In the genomic region with DNA sequence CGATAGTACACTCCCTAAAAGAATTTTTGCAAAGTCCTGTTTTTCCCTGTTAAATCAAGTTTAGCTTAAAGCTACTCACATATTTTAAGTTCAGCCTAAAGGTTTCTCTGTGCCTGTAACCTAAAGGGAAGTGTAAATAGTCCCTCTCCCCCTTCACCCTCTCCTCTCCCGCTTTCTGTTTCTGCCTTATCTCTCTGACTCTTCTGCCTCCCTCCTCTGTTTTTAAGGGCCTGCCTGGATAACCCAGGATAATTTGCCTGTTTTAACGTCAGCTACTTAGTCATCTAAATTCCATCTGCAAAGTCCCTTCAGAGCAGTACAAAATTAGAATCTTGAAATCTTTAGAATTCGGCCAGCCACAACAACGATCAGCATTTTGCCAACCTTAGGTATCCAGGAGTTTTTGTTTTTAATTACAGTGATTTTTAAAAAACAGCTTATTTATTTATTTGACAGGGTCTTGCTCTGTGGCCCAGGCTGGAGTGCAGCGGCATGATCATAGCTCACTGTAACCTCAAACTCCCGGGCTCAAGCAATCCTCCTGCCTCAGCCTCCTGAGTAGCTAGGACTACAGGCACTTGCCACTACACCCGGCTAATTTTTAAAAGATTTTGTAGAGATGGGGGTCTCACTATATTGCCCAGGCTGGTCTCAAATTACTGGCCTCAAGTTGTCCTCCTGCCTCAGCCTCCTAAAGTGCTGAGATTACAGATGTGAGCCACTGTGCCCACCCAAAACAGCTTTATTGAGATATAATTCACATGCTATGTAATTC, we compare ENCODE assay signal across 9 cellular contexts.
A peak's percentile ranks its signal among the peaks of the same experiment; 100 is the strongest.
DNase-seq lines count a peak whose midpoint lies in the region; ATAC-seq, FAIRE-seq and TF ChIP-seq lines count a peak whose summit lies in the region.
"Had no signal": no experiment of that assay in that cellular context is flagged by ENCODE, and none has a peak within 500 bp of the region (broad histone marks: within the 10 kb centered on the region; RNA-seq: fewer than 3 reads in every experiment).

No MANE protein-coding gene starts in this region.

- peak overlapping the region; percentile 32 for H3K4me3 ChIP-seq in bronchial epithelial cell (ENCODE audit: low read depth, low read length)
- peak overlapping the region; percentile 27 to 34 for H3K4me3 ChIP-seq in left lung
- peak overlapping the region in 1 of 3 donors; percentile 21 for H3K4me3 ChIP-seq in thyroid gland (replicated peaks in 1 of 3)
- H3K4me3 ChIP-seq in lower leg skin (ENCODE audit: low read depth, poor library complexity, severe bottlenecking): no peak overlapping the region

- no CpG with 5 or more reads among the region's 8 CpGs for WGBS in H9 (ENCODE audit: extremely low coverage, insufficient read length, low lambda C conversion rate)
- 62 to 75% methylated on average over 8 of the region's 8 CpGs for WGBS in thyroid gland, 2 donors
- WGBS in lower leg skin, 2 donors: 49 to 66% methylated on average over 8 of the region's 8 CpGs

- peaks cover 0 to 1% (median 0%) of the 10 kb centered on the region in 3 experiments; a peak in 1 of 7 replicates for H3K36me3 Mint-ChIP-seq in H9 (ENCODE audit: insufficient read depth in 1 of 3, low read depth in 3 of 3)

- no peak overlapping the region for H2BK20ac ChIP-seq in H9 (ENCODE audit: low read depth, low read length, poor library complexity, severe bottlenecking)

- no peaks in the 10 kb centered on the region for H3K79me2 ChIP-seq in H9 (ENCODE audit: insufficient read depth, low read length)

- no peaks in the 10 kb centered on the region; the same call in 1 of the 2 replicates for H3K27me3 Mint-ChIP-seq in H9 (ENCODE audit: low read depth)

- TF ChIP-seq CTCF in H9 (conservative IDR thresholded peaks at IDR 0.05): no peak
- TF ChIP-seq CTCF in bronchial epithelial cell (IDR thresholded peaks at IDR 0.05; ENCODE audit: insufficient read depth, low read length, severe bottlenecking): no peak
- TF ChIP-seq CTCF in left lung (IDR thresholded peaks at IDR 0.05): no peak
- TF ChIP-seq CTCF in thyroid gland (IDR thresholded peaks at IDR 0.05): no peak
- TF ChIP-seq CTCF in lower leg skin (IDR thresholded peaks at IDR 0.05): no peak

- peak overlapping the region; percentile 72 for H3K4me2 ChIP-seq in H9 (ENCODE audit: insufficient read depth, insufficient read length, low read length)

- no peaks in the 10 kb centered on the region for H3K27me3 ChIP-seq in H9 (ENCODE audit: insufficient read depth, low read length)
- H3K27me3 ChIP-seq in bronchial epithelial cell (ENCODE audit: control insufficient read depth, insufficient read depth, low read length): no peaks in the 10 kb centered on the region
- no peaks in the 10 kb centered on the region for H3K27me3 ChIP-seq in left lung
- H3K27me3 ChIP-seq in thyroid gland: no peaks in the 10 kb centered on the region

- H3K23me2 ChIP-seq in H9 (ENCODE audit: insufficient read length, low read depth, low read length, poor library complexity, severe bottlenecking): peaks cover 5% of the 10 kb centered on the region

- no peak overlapping the region for H2BK120ac ChIP-seq in H9 (ENCODE audit: low read depth, low read length, poor library complexity, severe bottlenecking)

- H3K14ac ChIP-seq in H9 (ENCODE audit: insufficient read depth, low read length): no peak overlapping the region

- TF ChIP-seq POLR2A in GM12891 (IDR thresholded peaks at IDR 0.05; ENCODE audit: low read depth, low read length): no peak
- TF ChIP-seq POLR2A in thyroid gland (IDR thresholded peaks at IDR 0.05): no peak
- TF ChIP-seq POLR2A in lower leg skin (IDR thresholded peaks at IDR 0.05): no peak

- H2BK12ac ChIP-seq in H9 (ENCODE audit: insufficient read length, low read depth, low read length): no peak overlapping the region

- no peaks in the 10 kb centered on the region for H3K79me1 ChIP-seq in H9 (ENCODE audit: insufficient read depth, low read depth, low read length, poor library complexity, severe bottlenecking)

- no peaks in the 10 kb centered on the region for H4K20me1 ChIP-seq in H9 (ENCODE audit: control insufficient read depth, insufficient read depth, insufficient read length)

- ATAC-seq in left lung: peak; percentile 56

- no peak overlapping the region for H3K4ac ChIP-seq in H9 (ENCODE audit: low read depth, low read length)

- peak overlapping the region; percentile 59 to 97 (median 88); a peak in 5 of 7 replicates for H3K27ac Mint-ChIP-seq in H9

- FAIRE-seq in GM12891 (lab: Jason Lieb, UNC): peak; percentile 74
- no peak for FAIRE-seq in bronchial epithelial cell (lab: Jason Lieb, UNC)
- FAIRE-seq: colon had no signal

- no peak for DNase-seq in GM12891 (ENCODE audit: insufficient read length, low spot score)
- no peak for DNase-seq in H9
- peak; percentile 37 for DNase-seq in MV-4-11 (lab: John Stamatoyannopoulos, UW)
- peak; percentile 15 for DNase-seq in bronchial epithelial cell (ENCODE audit: low read depth)
- DNase-seq in left lung: no peak
- no peak for DNase-seq in thyroid gland
- DNase-seq in 8988T: no peak
- DNase-seq in lower leg skin (ENCODE audit: low spot score in 2 of 2): no peak

- peak overlapping the region; percentile 87 for H2AFZ ChIP-seq in H9 (ENCODE audit: low read length)

- no peak overlapping the region for H3K18ac ChIP-seq in H9 (ENCODE audit: insufficient read length, low read depth, low read length)

- no peak overlapping the region for H2BK5ac ChIP-seq in H9 (ENCODE audit: insufficient read length, low read length)

- H3K27ac ChIP-seq in H9 (ENCODE audit: insufficient read length, low read depth, low read length) (no peak overlapping the region), left lung (peak overlapping the region; percentile 90 to 91), thyroid gland (peak overlapping the region; percentile 77 to 89 (median 83))

- H4K8ac ChIP-seq in H9 (replicated peaks; ENCODE audit: insufficient read length, low read depth, low read length): no peak overlapping the region

- no peaks in the 10 kb centered on the region for H3K9me3 Mint-ChIP-seq in H9

- no peaks in the 10 kb centered on the region for H3K36me3 ChIP-seq in bronchial epithelial cell (ENCODE audit: control insufficient read depth, insufficient read depth, low read length)
- peaks cover 0 to 5% of the 10 kb centered on the region in 2 donors for H3K36me3 ChIP-seq in left lung
- H3K36me3 ChIP-seq in thyroid gland: peaks cover 4% of the 10 kb centered on the region in 2 donors

- intact Hi-C loops in left lung (cut with DNase I) (no loop called here), thyroid gland (cut with DNase I) (loop anchor here (5.0 to 10.0 kb wide), 2 partner anchors 110 to 458 kb away; no protein-coding TSS in a partner anchor), lower leg skin (cut with DNase I; ENCODE audit: low total_unique reads) (loop anchor here (5.0 kb wide), 1 partner anchor 105 kb away; a partner anchor contains a TSS)

- H3K9me3 ChIP-seq in H9 (ENCODE audit: control insufficient read depth, low read depth, low read length) (peaks cover 10% of the 10 kb centered on the region), left lung (peaks cover 0 to 4% of the 10 kb centered on the region in 2 donors), thyroid gland (no peaks in the 10 kb centered on the region)

- H4K5ac ChIP-seq in H9 (ENCODE audit: insufficient read length, low read depth, low read length): no peak overlapping the region

- peaks cover 7 to 12% of the 10 kb centered on the region in 2 experiments; a peak in 3 of 4 replicates for H3K4me1 Mint-ChIP-seq in H9

- H3K4me3 Mint-ChIP-seq in H9: peak overlapping the region; percentile 72 to 85

- no peak overlapping the region for H3K23ac ChIP-seq in H9 (ENCODE audit: insufficient read length, low read depth, low read length)

- H3K9ac ChIP-seq in H9 (ENCODE audit: extremely low read depth, insufficient read length, low read length): no peak overlapping the region

- H2AK5ac ChIP-seq in H9 (ENCODE audit: insufficient read length, low read length): no peak overlapping the region

- H3K56ac ChIP-seq in H9 (ENCODE audit: insufficient read length, low read depth, low read length): no peak overlapping the region

- H2BK15ac ChIP-seq in H9 (ENCODE audit: low read depth, low read length): no peak overlapping the region

- no peak overlapping the region for H4K91ac ChIP-seq in H9 (ENCODE audit: insufficient read length, low read depth, low read length)

- H3K4me1 ChIP-seq in H9 (ENCODE audit: insufficient read depth, low read length) (no peaks in the 10 kb centered on the region), left lung (peaks cover 4 to 27% of the 10 kb centered on the region in 2 donors), thyroid gland (peaks cover 4 to 5% of the 10 kb centered on the region in 2 donors)

- H3T11ph ChIP-seq in H9 (ENCODE audit: low read length): no peak overlapping the region

TF ChIP-seq in GM12891, 5 proteins besides CTCF, POLR2A, EP300 and RAD21:
- TF ChIP-seq SPI1 (IDR thresholded peaks at IDR 0.05; ENCODE audit: low read depth, low read length) (peak; percentile 51), PAX5 (IDR thresholded peaks at IDR 0.05; ENCODE audit: insufficient read depth, low read length, severe bottlenecking) (no peak)
TF ChIP-seq in GM12891: peak in this region for 1.

Comparison
In these comparisons a context has a peak if more than half of its experiments do, and no peak if none do; other contexts are left out.
1. DNase-seq: peak in MV-4-11 (single experiment) and bronchial epithelial cell (single experiment); none in GM12891 (single experiment), H9 (single experiment), left lung (0 of 2), thyroid gland (0 of 2), 8988T (single experiment) and lower leg skin (0 of 2).
2. intact Hi-C loops: an anchor here in thyroid gland (5.0 to 10.0 kb wide) and lower leg skin (5.0 kb wide); none called in left lung.